Comparison of ENCODE assay signal across 11 cellular contexts in the genomic region with DNA sequence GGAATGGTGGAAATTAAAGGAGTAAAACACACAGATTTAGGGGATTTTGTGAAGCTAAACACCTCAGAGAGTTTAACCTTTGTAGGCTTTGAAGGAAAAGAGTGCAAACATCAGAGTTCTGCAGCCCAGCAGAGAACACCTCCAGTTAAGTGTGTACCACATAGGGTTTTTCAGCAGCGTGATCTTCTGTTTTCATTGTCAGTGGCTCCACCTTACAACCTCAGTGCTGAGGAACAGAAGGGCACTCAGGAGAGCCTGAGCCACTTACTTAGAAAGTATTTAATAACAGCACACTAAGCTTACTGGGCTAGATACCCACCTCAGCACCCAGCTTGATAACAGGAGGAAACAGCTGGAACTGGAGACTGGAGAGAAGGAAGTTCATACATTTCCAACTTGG. TPM values are rescaled to one million over a fixed set of nuclear protein-coding genes. Genes with fewer than 3 reads are reported as not detected.
DNase-seq lines count a peak whose midpoint lies in the region; ATAC-seq and TF ChIP-seq lines count a peak whose summit lies in the region.
"Had no signal": no experiment of that assay in that cellular context is flagged by ENCODE, and none has a peak within 500 bp of the region (broad histone marks: within the 10 kb centered on the region; RNA-seq: fewer than 3 reads in every experiment).

No MANE protein-coding gene starts in this region.

- peaks cover 14 to 17% of the 10 kb centered on the region in 2 experiments; a peak in 3 of 4 replicates for H3K4me1 ChIP-seq in HCT116 (ENCODE audit: control insufficient read depth in 1 of 2, insufficient read depth in 2 of 2, low read length in 2 of 2)
- peaks cover 0 to 34% of the 10 kb centered on the region in 2 donors for H3K4me1 ChIP-seq in muscle layer of duodenum (ENCODE audit: control insufficient read depth in 1 of 2, insufficient read depth in 2 of 2, low read length in 2 of 2)
- peaks cover 4% of the 10 kb centered on the region for H3K4me1 ChIP-seq in SJCRH30

- no peaks in the 10 kb centered on the region for H3K9me3 Mint-ChIP-seq in CD4-positive, alpha-beta T cell
- no peaks in the 10 kb centered on the region for H3K9me3 Mint-ChIP-seq in activated T-helper 2 cell treated with anti-CD3 and anti-CD28 coated beads, Interferon-gamma antibody, Interleukin-2, Interleukin-4, amounts not matched to agents 10 μg/mL and 5 μg/mL and 100 μg/mL, durations not matched to agents 14 hours and 24 hours and 36 hours

- H3K79me2 ChIP-seq in HCT116 (ENCODE audit: insufficient read depth, low read length): peaks cover 62% of the 10 kb centered on the region

- no peaks in the 10 kb centered on the region for H3K9me2 ChIP-seq in HCT116 (ENCODE audit: insufficient read depth)

- H4K20me1 ChIP-seq in HCT116 (ENCODE audit: insufficient read depth): peaks cover 3% of the 10 kb centered on the region; the same call in 1 of the 2 replicates

- peak overlapping the region; percentile 95 for H3K4me3 Mint-ChIP-seq in CD4-positive, alpha-beta T cell
- H3K4me3 Mint-ChIP-seq in activated T-helper 2 cell treated with anti-CD3 and anti-CD28 coated beads, Interferon-gamma antibody, Interleukin-2, Interleukin-4, amounts not matched to agents 10 μg/mL and 5 μg/mL and 100 μg/mL, durations not matched to agents 14 hours and 24 hours and 36 hours (ENCODE audit: low read depth): peak overlapping the region; percentile 93

- DNase-seq in CD4-positive, alpha-beta T cell: no peak
- DNase-seq in HCT116 (ENCODE audit: low read depth, low spot score): no peak
- no peak for DNase-seq in activated T-helper 2 cell treated with anti-CD3 and anti-CD28 coated beads, Interferon-gamma antibody, Interleukin-2, Interleukin-4, amounts not matched to agents 10 μg/mL and 5 μg/mL and 100 μg/mL, durations not matched to agents 14 hours and 24 hours and 36 hours (ENCODE audit: low spot score)
- no peak for DNase-seq in SJCRH30
- DNase-seq in substantia nigra (lab: John Stamatoyannopoulos, UW): no peak
- no peak for DNase-seq in NCI-H2107 treated with DMSO at 0.1 percent for 48 hours (lab: John Stamatoyannopoulos, UW; ENCODE audit: unreplicated experiment)
- DNase-seq in epidermal melanocyte (ENCODE audit: insufficient read length, low spot score): no peak
- DNase-seq: activated CD8-positive, alpha-beta memory T cell treated with anti-CD3 and anti-CD28 coated beads, Interleukin-2, amount 50 U/mL, for 48 hours; DMS79 treated with DMSO at 0.1 percent for 48 hours; effector CD4-positive, alpha-beta T cell had no signal

- H3K36me3 Mint-ChIP-seq in CD4-positive, alpha-beta T cell (ENCODE audit: low read depth): peaks cover 37% of the 10 kb centered on the region
- peaks cover 48% of the 10 kb centered on the region for H3K36me3 Mint-ChIP-seq in activated T-helper 2 cell treated with anti-CD3 and anti-CD28 coated beads, Interferon-gamma antibody, Interleukin-2, Interleukin-4, amounts not matched to agents 10 μg/mL and 5 μg/mL and 100 μg/mL, durations not matched to agents 14 hours and 24 hours and 36 hours (ENCODE audit: low read depth)

- H3K27me3 Mint-ChIP-seq in CD4-positive, alpha-beta T cell: no peaks in the 10 kb centered on the region
- H3K27me3 Mint-ChIP-seq in activated T-helper 2 cell treated with anti-CD3 and anti-CD28 coated beads, Interferon-gamma antibody, Interleukin-2, Interleukin-4, amounts not matched to agents 10 μg/mL and 5 μg/mL and 100 μg/mL, durations not matched to agents 14 hours and 24 hours and 36 hours (ENCODE audit: low read depth): no peaks in the 10 kb centered on the region

- no peak overlapping the region for H2AFZ ChIP-seq in HCT116 (ENCODE audit: low read depth, low read length, poor library complexity, severe bottlenecking)

- H3K9me3 ChIP-seq in CD4-positive, alpha-beta T cell (ENCODE audit: control insufficient read depth, low read length): no peaks in the 10 kb centered on the region
- H3K9me3 ChIP-seq in HCT116 (ENCODE audit: control insufficient read depth in 1 of 2, insufficient read depth in 1 of 2, low read depth in 1 of 2, low read length in 2 of 2): peaks cover 3 to 7% of the 10 kb centered on the region in 2 experiments; a peak in 2 of 4 replicates
- no peaks in the 10 kb centered on the region for H3K9me3 ChIP-seq in muscle layer of duodenum (ENCODE audit: control insufficient read depth in 1 of 2, low read length in 2 of 2)
- H3K9me3 ChIP-seq in SJCRH30 (replicated peaks): no peaks in the 10 kb centered on the region

- intact Hi-C loops in CD4-positive, alpha-beta T cell (cut with DNase I, micrococcal nuclease): loop anchor here (2.0 to 10.0 kb wide), 12 partner anchors 36 to 1523 kb away; partner anchors contain the start of genes GATB (in 1 of the 2), LRBA (in 1 of the 2), RPS3A (in 1 of the 2) and TMEM154 (in 1 of the 2)
- intact Hi-C loops in HCT116 (cut with micrococcal nuclease): loop anchor here (2.0 kb wide), 1 partner anchor 241 kb away; the partner anchor contains the start of genes ARFIP1 and TIGD4
- intact Hi-C loops in activated T-helper 2 cell treated with anti-CD3 and anti-CD28 coated beads, Interferon-gamma antibody, Interleukin-2, Interleukin-4, amounts not matched to agents 10 μg/mL and 5 μg/mL and 100 μg/mL, durations not matched to agents 14 hours and 24 hours and 36 hours (cut with micrococcal nuclease): loop anchor here (2.0 to 5.0 kb wide), 3 partner anchors 36 to 79 kb away; no protein-coding TSS in a partner anchor

- RAD21 ChIA-PET in HCT116 (lab: Charles Lee; ENCODE audit: low non-redundant PET in 1 of 2, low total read pairs in 2 of 2, uncharacterized antibody in 2 of 2, unreplicated experiment in 2 of 2): no interaction called here

- H3K27ac ChIP-seq in CD4-positive, alpha-beta T cell (ENCODE audit: low read depth, low read length): peak overlapping the region; percentile 90
- H3K27ac ChIP-seq in HCT116 (ENCODE audit: low read depth, low read length) (peak overlapping the region; percentile 80; the same call in 1 of the 2 replicates), muscle layer of duodenum (ENCODE audit: low read length) (peak overlapping the region; percentile 99), SJCRH30 (no peak overlapping the region), substantia nigra (ENCODE audit: low read depth, low read length, poor library complexity, severe bottlenecking) (no peak overlapping the region)

- H3K36me3 ChIP-seq in HCT116 (ENCODE audit: control insufficient read depth in 1 of 2, insufficient read depth in 2 of 2, low read length in 2 of 2) (peaks cover 0 to 7% of the 10 kb centered on the region in 2 experiments; a peak in 2 of 4 replicates), muscle layer of duodenum (ENCODE audit: control insufficient read depth in 1 of 2, insufficient read depth in 2 of 2, low read length in 2 of 2) (peaks cover 0 to 8% of the 10 kb centered on the region in 2 donors), SJCRH30 (no peaks in the 10 kb centered on the region)

- no TSS peak for BruUV-seq in HCT116 (replicated peaks; lab: Mats Ljungman, UMichigan)

- TF ChIP-seq POLR2A in HCT116 (IDR thresholded peaks at IDR 0.05; ENCODE audit: borderline replicate concordance, extremely low read depth, insufficient read depth, insufficient read length): no peak

- peak overlapping the region; percentile 95 for H3K4me2 ChIP-seq in HCT116 (ENCODE audit: low read length)

- TF ChIP-seq CTCF in CD4-positive, alpha-beta T cell (IDR thresholded peaks at IDR 0.05): no peak
- TF ChIP-seq CTCF in HCT116 (IDR thresholded peaks at IDR 0.05 in 2 of 3, conservative IDR thresholded peaks at IDR 0.05 in 1 of 3; ENCODE audit: borderline replicate concordance in 1 of 3, insufficient read depth in 1 of 3, low read depth in 2 of 3, low read length in 2 of 3): no peak

- H3K4me3 ChIP-seq in HCT116 (replicated peaks in 1 of 2; ENCODE audit: low read depth in 1 of 2, low read length in 2 of 2) (peak overlapping the region in 1 of 2 experiments; percentile 83; a peak in 1 of 4 replicates), muscle layer of duodenum (ENCODE audit: low read depth in 1 of 2, low read length in 2 of 2) (no peak overlapping the region), SJCRH30 (no peak overlapping the region)

- H3K9ac ChIP-seq in HCT116 (ENCODE audit: low read length): peak overlapping the region; percentile 97; the same call in 1 of the 2 replicates

- TF ChIP-seq RAD21 in HCT116 (IDR thresholded peaks at IDR 0.05; ENCODE audit: low read depth): no peak

- peak overlapping the region; percentile 94 for H3K27ac Mint-ChIP-seq in CD4-positive, alpha-beta T cell
- peak overlapping the region; percentile 99 for H3K27ac Mint-ChIP-seq in activated T-helper 2 cell treated with anti-CD3 and anti-CD28 coated beads, Interferon-gamma antibody, Interleukin-2, Interleukin-4, amounts not matched to agents 10 μg/mL and 5 μg/mL and 100 μg/mL, durations not matched to agents 14 hours and 24 hours and 36 hours

- POLR2A ChIA-PET in CD4-positive, alpha-beta T cell (lab: Charles Lee): interaction anchor here (1.7 to 4.8 kb wide), 7 partner anchors 14 to 1438 kb away, joined by 5 to 147 read pairs (median 41); partner anchors contain the start of gene RPS3A
- POLR2A ChIA-PET in HCT116 (lab: Charles Lee): no interaction called here

- CTCF ChIA-PET in CD4-positive, alpha-beta T cell (lab: Charles Lee): interaction anchor here (1.6 to 3.5 kb wide), 2 partner anchors 16 to 36 kb away, joined by 4 to 19 read pairs; no protein-coding TSS in a partner anchor
- CTCF ChIA-PET in HCT116 (lab: Charles Lee): interaction anchor here (1.6 kb wide), 1 partner anchor 37 kb away, joined by 4 read pairs; no protein-coding TSS in a partner anchor

- no peaks in the 10 kb centered on the region for H3K27me3 ChIP-seq in CD4-positive, alpha-beta T cell (ENCODE audit: control insufficient read depth, insufficient read depth, low read length)
- no peaks in the 10 kb centered on the region for H3K27me3 ChIP-seq in HCT116 (ENCODE audit: insufficient read depth, low read length)
- no peaks in the 10 kb centered on the region for H3K27me3 ChIP-seq in muscle layer of duodenum (ENCODE audit: low read depth, low read length)
- no peaks in the 10 kb centered on the region for H3K27me3 ChIP-seq in SJCRH30

- peaks cover 56% of the 10 kb centered on the region for H3K4me1 Mint-ChIP-seq in CD4-positive, alpha-beta T cell (ENCODE audit: low read depth)
- H3K4me1 Mint-ChIP-seq in activated T-helper 2 cell treated with anti-CD3 and anti-CD28 coated beads, Interferon-gamma antibody, Interleukin-2, Interleukin-4, amounts not matched to agents 10 μg/mL and 5 μg/mL and 100 μg/mL, durations not matched to agents 14 hours and 24 hours and 36 hours (ENCODE audit: low read depth): peaks cover 34% of the 10 kb centered on the region

- ATAC-seq in CD4-positive, alpha-beta T cell (ENCODE audit: poor library complexity): no peak
- ATAC-seq in HCT116: no peak

TF ChIP-seq in HCT116, 20 proteins besides CTCF, POLR2A, EP300 and RAD21 (continues in another document):
- TF ChIP-seq YY1 (IDR thresholded peaks at IDR 0.05; ENCODE audit: extremely low read depth, insufficient replicate concordance, low read depth, low read length): no peak

RNA-seq across cellular contexts. Expression of gene FBXW7, which starts 2.0 kb away (rescaled TPM):
- 100 to 1,000 TPM; 128 to 140 TPM for total RNA-seq in CD4-positive, alpha-beta T cell
- 23.0 TPM for total RNA-seq in HCT116 (2021; ENCODE audit: unreplicated experiment)
- 12.4 and 15.1 TPM in 2 replicates for polyA plus RNA-seq in HCT116 (2012)
- 37.8 and 47.3 TPM in 2 replicates for total RNA-seq in activated T-helper 2 cell treated with anti-CD3 and anti-CD28 coated beads, Interferon-gamma antibody, Interleukin-2, Interleukin-4, amounts not matched to agents 10 μg/mL and 5 μg/mL and 100 μg/mL, durations not matched to agents 14 hours and 24 hours and 36 hours
- total RNA-seq in SJCRH30 (2014; rRNA removed; shearing (Covaris generic)): 26.5 and 35.0 TPM in 2 replicates

Comparison
In these comparisons a context has a peak if more than half of its experiments do, and no peak if none do; other contexts are left out.
1. H3K27ac ChIP-seq: peak in CD4-positive, alpha-beta T cell (single experiment), HCT116 (single experiment) and muscle layer of duodenum (single experiment); none in SJCRH30 (single experiment) and substantia nigra (single experiment).